In the genomic region with DNA sequence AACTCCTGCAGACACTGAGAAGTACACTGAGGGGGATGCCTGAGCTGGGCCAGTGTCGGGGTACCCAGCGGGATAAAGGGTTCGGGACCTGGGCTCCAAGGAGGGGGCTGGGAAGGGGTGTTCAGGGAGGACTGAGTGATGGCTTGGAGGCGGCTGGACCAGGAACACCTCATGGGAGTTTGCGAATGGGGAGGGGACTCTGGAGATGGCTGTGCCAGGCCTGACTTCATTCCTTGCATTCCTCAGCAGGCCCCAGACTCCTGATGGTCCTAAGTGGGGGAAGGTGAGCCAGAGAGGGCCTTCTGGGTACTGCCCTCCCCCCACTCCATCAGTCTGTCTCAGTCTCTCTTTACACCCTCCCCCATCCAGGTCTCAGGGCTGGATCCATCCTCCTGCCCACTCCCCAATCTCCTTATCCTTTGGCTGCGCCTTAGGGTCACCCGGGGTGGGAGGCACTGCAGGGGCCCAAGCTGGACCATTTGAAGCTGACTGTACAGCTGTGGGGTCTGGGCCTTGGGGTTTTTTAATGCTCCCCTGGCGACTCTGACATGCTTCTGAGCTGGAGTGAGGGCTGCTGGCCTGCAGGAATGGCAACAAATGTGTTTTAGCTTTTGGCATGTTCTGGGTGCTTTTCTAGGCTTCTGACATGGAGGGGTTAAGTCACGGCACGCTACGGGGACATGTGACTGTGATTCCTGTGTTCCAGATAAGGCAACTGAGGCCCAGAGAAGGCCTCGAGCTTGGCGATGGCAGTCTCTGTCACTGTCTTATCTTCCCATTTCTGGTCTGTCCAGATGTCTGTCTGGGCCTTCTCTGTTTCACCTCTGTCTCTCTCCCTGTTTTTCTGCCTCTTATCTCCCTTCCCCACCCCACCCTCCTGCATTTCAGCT, we compare ENCODE assay signal across 17 cellular contexts. TPM values are rescaled to one million over a fixed set of nuclear protein-coding genes. Genes with fewer than 3 reads are reported as not detected.
DNase-seq lines count a peak whose midpoint lies in the region; ATAC-seq, FAIRE-seq and TF ChIP-seq lines count a peak whose summit lies in the region.
"Had no signal": no experiment of that assay in that cellular context is flagged by ENCODE, and none has a peak within 500 bp of the region (broad histone marks: within the 10 kb centered on the region; RNA-seq: fewer than 3 reads in every experiment).

No MANE protein-coding gene starts in this region.

- H3K9me3 ChIP-seq in HUES64 (ENCODE audit: insufficient read depth, low read depth, low read length) (no peaks in the 10 kb centered on the region), astrocyte (ENCODE audit: insufficient read depth, low read depth, low read length) (no peaks in the 10 kb centered on the region), stomach smooth muscle (ENCODE audit: control insufficient read depth in 2 of 2, low read length in 2 of 2) (peaks cover 0 to 2% of the 10 kb centered on the region in 2 donors)
- H3K9me3 ChIP-seq: BE2C had no signal

- WGBS in HUES64, result 64% methylated on average over 13 of the region's 13 CpGs

- H3K36me3 ChIP-seq in HUES64 (ENCODE audit: insufficient read depth, low read length) (no peaks in the 10 kb centered on the region), astrocyte (ENCODE audit: insufficient read depth, low read length) (no peaks in the 10 kb centered on the region), stomach smooth muscle (ENCODE audit: control insufficient read depth in 2 of 2, insufficient read depth in 2 of 2, low read length in 2 of 2) (no peaks in the 10 kb centered on the region)
- H3K36me3 ChIP-seq: BE2C had no signal

- H3K4me3 Mint-ChIP-seq in astrocyte (ENCODE audit: unreplicated experiment), result peak overlapping the region; percentile 50
- no peak overlapping the region for H3K4me3 Mint-ChIP-seq in endothelial cell (ENCODE audit: unreplicated experiment)
- H3K4me3 Mint-ChIP-seq in stimulated activated naive CD8-positive, alpha-beta T cell treated with anti-CD3 and anti-CD28 coated beads, Interleukin-15, amount 100 ng/mL, for 72 hours, result no peak overlapping the region
- H3K4me3 Mint-ChIP-seq: activated B cell treated with CpG ODN at 0.5 μM for 24 hours; activated CD8-positive, alpha-beta memory T cell treated with anti-CD3 and anti-CD28 coated beads, Interleukin-2, amount 10 ng/mL, durations not matched to agents 7 days and 5 days; central memory CD8-positive, alpha-beta T cell had no signal

- no peak overlapping the region for H3K4me3 ChIP-seq in HUES64 (ENCODE audit: low read length)
- H3K4me3 ChIP-seq in astrocyte (ENCODE audit: insufficient read depth, low read depth, low read length), result no peak overlapping the region
- H3K4me3 ChIP-seq in stomach smooth muscle (ENCODE audit: low read length in 2 of 2), result no peak overlapping the region
- H3K4me3 ChIP-seq: GM23248 had no signal

- peak overlapping the region; percentile 77 for H3K27ac ChIP-seq in HUES64 (ENCODE audit: low read depth, low read length)
- no peak overlapping the region for H3K27ac ChIP-seq in astrocyte (ENCODE audit: low read depth, low read length)
- H3K27ac ChIP-seq in stomach smooth muscle (ENCODE audit: low read length), result peak overlapping the region; percentile 18
- H3K27ac ChIP-seq: epithelial cell of prostate, GM23248 had no signal

- H3K4me1 ChIP-seq in HUES64 (ENCODE audit: insufficient read depth, low read length) (peaks cover 49% of the 10 kb centered on the region), astrocyte (ENCODE audit: insufficient read depth, low read length) (peaks cover 15% of the 10 kb centered on the region), stomach smooth muscle (ENCODE audit: control insufficient read depth, insufficient read depth, low read length) (peaks cover 38% of the 10 kb centered on the region)

- H3K36me3 Mint-ChIP-seq in astrocyte (ENCODE audit: low read depth, unreplicated experiment) (peaks cover 2% of the 10 kb centered on the region), endothelial cell (ENCODE audit: low read depth, unreplicated experiment) (no peaks in the 10 kb centered on the region)
- H3K36me3 Mint-ChIP-seq: activated CD8-positive, alpha-beta memory T cell treated with anti-CD3 and anti-CD28 coated beads, Interleukin-2, amount 10 ng/mL, durations not matched to agents 7 days and 5 days had no signal

- DNase-seq in astrocyte (ENCODE audit: low read depth), result no peak
- DNase-seq in kidney glomerular epithelial cell (lab: John Stamatoyannopoulos, UW), result peak; percentile 61
- DNase-seq in endothelial cell (ENCODE audit: low spot score), result no peak
- DNase-seq in NCI-H2227 treated with DMSO at 0.1 percent for 48 hours (lab: John Stamatoyannopoulos, UW), result no peak
- DNase-seq in NCI-H524 treated with DMSO at 0.1 percent for 48 hours (lab: John Stamatoyannopoulos, UW), result no peak
- no peak for DNase-seq in stimulated activated naive CD8-positive, alpha-beta T cell treated with anti-CD3 and anti-CD28 coated beads, Interleukin-15, amount 100 ng/mL, for 72 hours
- DNase-seq: activated B cell treated with CpG ODN at 0.5 μM for 24 hours; activated CD8-positive, alpha-beta memory T cell treated with anti-CD3 and anti-CD28 coated beads, Interleukin-2, amount 10 ng/mL, durations not matched to agents 7 days and 5 days; activated naive CD4-positive, alpha-beta T cell treated with anti-CD3 and anti-CD28 coated beads, Interleukin-2, amount 50 U/mL, for 16 hours; DMS153; GM23248 had no signal

- no peak for TF ChIP-seq CTCF in astrocyte (IDR thresholded peaks at IDR 0.05; ENCODE audit: insufficient read depth, low read depth, low read length)
- TF ChIP-seq CTCF in endothelial cell (IDR thresholded peaks at IDR 0.05; ENCODE audit: unreplicated experiment), result no peak

- H3K9me3 Mint-ChIP-seq in astrocyte (ENCODE audit: unreplicated experiment) (no peaks in the 10 kb centered on the region), endothelial cell (ENCODE audit: unreplicated experiment) (no peaks in the 10 kb centered on the region)
- no peaks in the 10 kb centered on the region for H3K9me3 Mint-ChIP-seq in stimulated activated naive CD8-positive, alpha-beta T cell treated with anti-CD3 and anti-CD28 coated beads, Interleukin-15, amount 100 ng/mL, for 72 hours
- H3K9me3 Mint-ChIP-seq: activated B cell treated with CpG ODN at 0.5 μM for 24 hours; central memory CD8-positive, alpha-beta T cell had no signal

- H3K27me3 Mint-ChIP-seq in astrocyte (ENCODE audit: low read depth, unreplicated experiment) (no peaks in the 10 kb centered on the region), endothelial cell (ENCODE audit: unreplicated experiment) (peaks cover 12% of the 10 kb centered on the region)
- no peaks in the 10 kb centered on the region for H3K27me3 Mint-ChIP-seq in stimulated activated naive CD8-positive, alpha-beta T cell treated with anti-CD3 and anti-CD28 coated beads, Interleukin-15, amount 100 ng/mL, for 72 hours
- H3K27me3 Mint-ChIP-seq: activated B cell treated with CpG ODN at 0.5 μM for 24 hours; activated CD8-positive, alpha-beta memory T cell treated with anti-CD3 and anti-CD28 coated beads, Interleukin-2, amount 10 ng/mL, durations not matched to agents 7 days and 5 days; central memory CD8-positive, alpha-beta T cell had no signal

- FAIRE-seq in astrocyte (lab: Jason Lieb, UNC), result no peak

- H3K9ac ChIP-seq in HUES64 (ENCODE audit: low read depth, low read length), result 0 out of 2 replicates have a peak overlapping the region, but pooled peaks have one; percentile 2
- H3K9ac ChIP-seq in astrocyte (ENCODE audit: low read length), result no peak overlapping the region
- peak overlapping the region in 1 of 2 donors; percentile 21 for H3K9ac ChIP-seq in stomach smooth muscle (ENCODE audit: low read length in 2 of 2)
- H3K9ac ChIP-seq: GM23248 had no signal

- ATAC-seq in stimulated activated naive CD8-positive, alpha-beta T cell treated with anti-CD3 and anti-CD28 coated beads, Interleukin-15, amount 100 ng/mL, for 72 hours, result no peak
- ATAC-seq: activated CD8-positive, alpha-beta memory T cell treated with anti-CD3 and anti-CD28 coated beads, Interleukin-2, amount 10 ng/mL, durations not matched to agents 7 days and 5 days had no signal

- peak overlapping the region; percentile 4 for H3K4me2 ChIP-seq in astrocyte (ENCODE audit: low read length)

- H2AFZ ChIP-seq in astrocyte (ENCODE audit: low read depth, low read length), result no peak overlapping the region
- H2AFZ ChIP-seq: GM23248 had no signal

- H3K27me3 ChIP-seq in HUES64 (ENCODE audit: insufficient read depth, low read length) (no peaks in the 10 kb centered on the region), astrocyte (ENCODE audit: insufficient read depth, low read length) (no peaks in the 10 kb centered on the region), stomach smooth muscle (ENCODE audit: control insufficient read depth in 1 of 2, insufficient read depth in 2 of 2, low read length in 2 of 2) (no peaks in the 10 kb centered on the region)
- H3K27me3 ChIP-seq: BE2C had no signal

- H3K27ac Mint-ChIP-seq in astrocyte (ENCODE audit: unreplicated experiment), result peak overlapping the region; percentile 96
- no peak overlapping the region for H3K27ac Mint-ChIP-seq in endothelial cell (ENCODE audit: unreplicated experiment)
- no peak overlapping the region for H3K27ac Mint-ChIP-seq in stimulated activated naive CD8-positive, alpha-beta T cell treated with anti-CD3 and anti-CD28 coated beads, Interleukin-15, amount 100 ng/mL, for 72 hours
- H3K27ac Mint-ChIP-seq: activated B cell treated with CpG ODN at 0.5 μM for 24 hours; activated CD8-positive, alpha-beta memory T cell treated with anti-CD3 and anti-CD28 coated beads, Interleukin-2, amount 10 ng/mL, durations not matched to agents 7 days and 5 days had no signal

- H3K4me1 Mint-ChIP-seq in astrocyte (ENCODE audit: low read depth, unreplicated experiment) (peaks cover 38% of the 10 kb centered on the region), endothelial cell (ENCODE audit: unreplicated experiment) (peaks cover 39% of the 10 kb centered on the region)
- peaks cover 39% of the 10 kb centered on the region for H3K4me1 Mint-ChIP-seq in stimulated activated naive CD8-positive, alpha-beta T cell treated with anti-CD3 and anti-CD28 coated beads, Interleukin-15, amount 100 ng/mL, for 72 hours
- H3K4me1 Mint-ChIP-seq: activated CD8-positive, alpha-beta memory T cell treated with anti-CD3 and anti-CD28 coated beads, Interleukin-2, amount 10 ng/mL, durations not matched to agents 7 days and 5 days had no signal

- H3K79me2 ChIP-seq in astrocyte (ENCODE audit: insufficient read depth, low read length), result peaks cover 92% of the 10 kb centered on the region

- peaks cover 88% of the 10 kb centered on the region for H4K20me1 ChIP-seq in astrocyte (ENCODE audit: insufficient read depth, low read length)

RNA-seq across cellular contexts. Expression of a gene that starts 14.0 kb away (rescaled TPM):
- polyA plus RNA-seq in HUES64 (2013, experiment 1 of 2), result 42.4 TPM
- 46.3 TPM for polyA plus RNA-seq in HUES64 (2013, experiment 2 of 2)
- 48.0 and 51.1 TPM in 2 replicates for total RNA-seq in astrocyte
- total RNA-seq in endothelial cell (ENCODE audit: unreplicated experiment), result 48.8 TPM

RNA-seq across cellular contexts. Expression of a gene that starts 55.4 kb away (rescaled TPM):
- polyA plus RNA-seq in HUES64 (2013, experiment 1 of 2), result 0.10 TPM
- polyA plus RNA-seq in HUES64 (2013, experiment 2 of 2), result 0.19 TPM
- total RNA-seq in astrocyte (not detected in 2 replicates), endothelial cell (ENCODE audit: unreplicated experiment) (0.46 TPM)
- total RNA-seq: activated B cell treated with CpG ODN at 0.5 μM for 24 hours; activated CD8-positive, alpha-beta memory T cell treated with anti-CD3 and anti-CD28 coated beads, Interleukin-2, amount 10 ng/mL, durations not matched to agents 7 days and 5 days; GM23248 had no signal
- polyA plus RNA-seq: liver had no signal

RNA-seq across cellular contexts. Expression of a gene that starts 57.2 kb away (rescaled TPM):
- 0.60 TPM for polyA plus RNA-seq in HUES64 (2013, experiment 1 of 2)
- 0.95 TPM for polyA plus RNA-seq in HUES64 (2013, experiment 2 of 2)
- not detected in 2 replicates for total RNA-seq in astrocyte
- not detected for total RNA-seq in endothelial cell (ENCODE audit: unreplicated experiment)
- total RNA-seq: activated B cell treated with CpG ODN at 0.5 μM for 24 hours; activated CD8-positive, alpha-beta memory T cell treated with anti-CD3 and anti-CD28 coated beads, Interleukin-2, amount 10 ng/mL, durations not matched to agents 7 days and 5 days; GM23248; liver had no signal
- polyA plus RNA-seq: GM23248, liver had no signal
